ENCODE assay signal across 21 cellular contexts in the genomic region with DNA sequence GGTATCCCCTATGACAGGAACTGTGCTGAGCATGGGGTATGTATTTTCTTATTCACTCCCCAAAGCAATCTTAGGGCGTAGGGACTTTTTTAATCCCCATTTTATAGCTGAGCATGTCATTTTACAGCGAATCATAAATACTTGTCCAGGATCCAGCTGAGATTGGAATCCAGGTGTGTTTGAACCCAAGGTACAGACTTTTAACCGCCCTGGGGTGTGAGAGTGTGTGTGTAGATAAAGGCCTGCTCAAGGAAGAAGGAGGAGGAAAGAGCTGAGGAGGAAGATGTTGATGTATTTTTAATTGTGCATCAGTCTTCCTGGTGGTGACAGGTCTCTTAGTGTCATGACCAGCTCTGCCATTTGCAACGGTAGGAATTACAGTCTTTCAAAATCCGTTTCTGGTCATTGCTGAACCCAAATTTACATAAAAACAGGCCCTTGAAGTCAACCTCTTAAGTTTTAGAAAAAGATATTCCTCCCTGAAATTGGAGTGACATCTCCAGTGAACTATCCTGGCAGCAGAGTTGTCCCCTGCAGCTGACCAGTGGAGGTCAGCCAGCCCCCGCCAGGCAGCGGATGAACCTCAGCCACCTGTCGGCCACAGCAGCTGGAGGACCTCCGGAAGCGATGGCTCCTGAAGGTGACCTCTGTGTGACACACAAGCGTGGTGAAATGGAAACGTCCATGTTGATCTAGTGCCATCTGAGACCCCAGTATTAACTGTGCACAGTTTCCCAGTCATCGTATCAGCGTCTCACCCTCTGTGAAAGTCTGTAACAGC.
"Had no signal": no experiment of that assay in that cellular context is flagged by ENCODE, and none has a peak within 500 bp of the region (broad histone marks: within the 10 kb centered on the region; RNA-seq: fewer than 3 reads in every experiment).

No MANE protein-coding gene starts in this region.

- H3K9me3 ChIP-seq: esophagus muscularis mucosa, gastrocnemius medialis, heart right ventricle, left ventricle myocardium inferior, lower lobe of right lung, neutrophil, psoas muscle, right lobe of liver, testis, tibial nerve had no signal

- H3K36me3 ChIP-seq: esophagus muscularis mucosa, gastrocnemius medialis, heart right ventricle, left ventricle myocardium inferior, lower lobe of right lung, neutrophil, right lobe of liver, tibial nerve had no signal

- H3K4me3 ChIP-seq: esophagus muscularis mucosa, gastrocnemius medialis, heart right ventricle, left ventricle myocardium inferior, lower lobe of right lung, psoas muscle, right lobe of liver, testis, tibial nerve had no signal

- ATAC-seq: effector memory CD8-positive, alpha-beta T cell; gastrocnemius medialis; heart right ventricle; lower lobe of right lung; naive thymus-derived CD8-positive, alpha-beta T cell; psoas muscle; right lobe of liver; stimulated activated naive B cell treated with anti-CD40 and anti-IgM and Interleukin-4, amounts not matched to agents 10 μg/mL and 1 μg/mL and 100 μg/mL, for 72 hours; stimulated activated naive CD8-positive, alpha-beta T cell treated with anti-CD3 and anti-CD28 coated beads, Interleukin-15, amount 100 ng/mL, for 72 hours had no signal

- FAIRE-seq: islet of Langerhans had no signal

- H3K27ac ChIP-seq: epithelial cell of prostate, esophagus muscularis mucosa, gastrocnemius medialis, heart right ventricle, left ventricle myocardium inferior, lower lobe of right lung, neutrophil, psoas muscle, right lobe of liver, testis, tibial nerve had no signal

- DNase-seq: effector memory CD8-positive, alpha-beta T cell; gastrocnemius medialis; heart right ventricle; hypothalamus; left ventricle myocardium inferior; lower lobe of right lung; midbrain; naive thymus-derived CD8-positive, alpha-beta T cell; psoas muscle; retina; right lobe of liver; stimulated activated CD4-positive, alpha-beta T cell treated with anti-CD3 and anti-CD28 coated beads, Interleukin-2, amount 100 ng/mL, for 24 hours; stimulated activated CD4-positive, alpha-beta T cell treated with anti-CD3 and anti-CD28 coated beads, Interleukin-4, amount 100 ng/mL, for 4 hours; stimulated activated naive B cell treated with anti-CD40 and anti-IgM and Interleukin-4, amounts not matched to agents 10 μg/mL and 1 μg/mL and 100 μg/mL, for 72 hours; stimulated activated naive CD8-positive, alpha-beta T cell treated with anti-CD3 and anti-CD28 coated beads, Interleukin-15, amount 100 ng/mL, for 72 hours; testis had no signal

- H3K4me1 ChIP-seq: gastrocnemius medialis, psoas muscle, right lobe of liver, testis had no signal

- H3K27me3 ChIP-seq: esophagus muscularis mucosa, heart right ventricle, neutrophil, right lobe of liver, testis, tibial nerve had no signal
